In genomic region chr22:30519842-30520425, GRCh38 we compare ENCODE assay signal across 2 cellular contexts.
A peak's percentile ranks its signal among the peaks of the same experiment; 100 is the strongest.
TF ChIP-seq lines count a peak whose summit lies in the region.

No MANE protein-coding gene starts in this region.

TF ChIP-seq in HEK293, 187 proteins besides CTCF, POLR2A, EP300 and RAD21:
- TF ChIP-seq ZIC2 (tag by site-specific recombination; IDR thresholded peaks at IDR 0.05) (peak; percentile 69), ZNF24 (tag by site-specific recombination; IDR thresholded peaks at IDR 0.05) (peak; percentile 65; the same call in 1 of the 2 replicates), ZNF433 (tag by site-specific recombination; IDR thresholded peaks at IDR 0.05; ENCODE audit: low read depth) (no peak), ZNF2 (tag by site-specific recombination; IDR thresholded peaks at IDR 0.05) (no peak), ZNF747 (tag by site-specific recombination; IDR thresholded peaks at IDR 0.05) (no peak), ZNF146 (tag by site-specific recombination; IDR thresholded peaks at IDR 0.05) (no peak)

TF ChIP-seq in K562, 482 proteins besides CTCF, POLR2A, EP300 and RAD21:
- TF ChIP-seq NCOR1 (IDR thresholded peaks at IDR 0.05) (no peak), ZNF24 (IDR thresholded peaks at IDR 0.05) (peak; percentile 87)
TF ChIP-seq in K562: peak in this region for 1.
